ENCODE assay signal across 1 cellular context in the genomic region with DNA sequence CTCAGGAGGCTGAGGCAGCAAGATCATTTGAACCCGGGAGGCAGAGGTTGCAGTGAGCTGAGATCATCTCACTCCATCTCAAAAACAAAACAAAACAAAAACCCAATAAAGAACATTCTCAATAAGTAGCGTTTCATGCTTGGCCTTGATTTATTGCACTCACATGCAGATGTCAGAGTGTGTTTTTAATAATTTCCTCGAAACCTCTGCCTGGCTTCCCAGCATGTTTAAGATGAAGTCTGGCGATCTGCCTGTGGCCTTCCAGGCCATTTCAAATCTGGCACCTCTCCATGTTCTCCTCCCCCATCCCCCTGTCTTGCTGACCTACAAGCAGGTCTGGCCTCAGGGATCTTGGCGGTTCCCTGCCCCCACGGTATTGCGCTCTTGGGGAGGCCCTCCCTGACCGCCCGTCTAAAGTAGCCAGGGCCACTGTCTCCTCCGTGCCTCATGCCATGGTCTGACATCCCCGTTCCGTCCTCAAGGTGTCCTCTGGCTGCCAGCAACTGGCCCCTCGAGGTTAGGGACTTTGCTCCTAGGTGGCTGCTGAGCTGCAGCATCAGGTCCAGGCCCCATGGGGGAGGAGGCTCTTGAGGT.
TF ChIP-seq lines count a peak whose summit lies in the region.

No MANE protein-coding gene starts in this region.

TF ChIP-seq in GM23338, 12 proteins besides CTCF, POLR2A, EP300 and RAD21:
- TF ChIP-seq, protein P1, sequence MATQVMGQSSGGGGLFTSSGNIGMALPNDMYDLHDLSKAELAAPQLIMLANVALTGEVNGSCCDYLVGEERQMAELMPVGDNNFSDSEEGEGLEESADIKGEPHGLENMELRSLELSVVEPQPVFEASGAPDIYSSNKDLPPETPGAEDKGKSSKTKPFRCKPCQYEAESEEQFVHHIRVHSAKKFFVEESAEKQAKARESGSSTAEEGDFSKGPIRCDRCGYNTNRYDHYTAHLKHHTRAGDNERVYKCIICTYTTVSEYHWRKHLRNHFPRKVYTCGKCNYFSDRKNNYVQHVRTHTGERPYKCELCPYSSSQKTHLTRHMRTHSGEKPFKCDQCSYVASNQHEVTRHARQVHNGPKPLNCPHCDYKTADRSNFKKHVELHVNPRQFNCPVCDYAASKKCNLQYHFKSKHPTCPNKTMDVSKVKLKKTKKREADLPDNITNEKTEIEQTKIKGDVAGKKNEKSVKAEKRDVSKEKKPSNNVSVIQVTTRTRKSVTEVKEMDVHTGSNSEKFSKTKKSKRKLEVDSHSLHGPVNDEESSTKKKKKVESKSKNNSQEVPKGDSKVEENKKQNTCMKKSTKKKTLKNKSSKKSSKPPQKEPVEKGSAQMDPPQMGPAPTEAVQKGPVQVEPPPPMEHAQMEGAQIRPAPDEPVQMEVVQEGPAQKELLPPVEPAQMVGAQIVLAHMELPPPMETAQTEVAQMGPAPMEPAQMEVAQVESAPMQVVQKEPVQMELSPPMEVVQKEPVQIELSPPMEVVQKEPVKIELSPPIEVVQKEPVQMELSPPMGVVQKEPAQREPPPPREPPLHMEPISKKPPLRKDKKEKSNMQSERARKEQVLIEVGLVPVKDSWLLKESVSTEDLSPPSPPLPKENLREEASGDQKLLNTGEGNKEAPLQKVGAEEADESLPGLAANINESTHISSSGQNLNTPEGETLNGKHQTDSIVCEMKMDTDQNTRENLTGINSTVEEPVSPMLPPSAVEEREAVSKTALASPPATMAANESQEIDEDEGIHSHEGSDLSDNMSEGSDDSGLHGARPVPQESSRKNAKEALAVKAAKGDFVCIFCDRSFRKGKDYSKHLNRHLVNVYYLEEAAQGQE (IDR thresholded peaks at IDR 0.05; ENCODE audit: unreplicated experiment) = no peak
- TF ChIP-seq ZNF114 (CRISPR knock-in tag; IDR thresholded peaks at IDR 0.05) = no peak
- TF ChIP-seq EZH2 (IDR thresholded peaks at IDR 0.05; ENCODE audit: low read depth, unreplicated experiment) = no peak
- TF ChIP-seq EZH2phosphoT487 (IDR thresholded peaks at IDR 0.05; ENCODE audit: unreplicated experiment) = no peak
- TF ChIP-seq ETS1 (IDR thresholded peaks at IDR 0.05) = no peak
- TF ChIP-seq NANOG (IDR thresholded peaks at IDR 0.05; ENCODE audit: borderline replicate concordance) = no peak
- TF ChIP-seq POLR2AphosphoS5 (IDR thresholded peaks at IDR 0.05; ENCODE audit: low read depth) = no peak
- TF ChIP-seq CREB1 (CRISPR knock-in tag; IDR thresholded peaks at IDR 0.05; ENCODE audit: low read depth) = no peak
- TF ChIP-seq ZNF462 (CRISPR knock-in tag; IDR thresholded peaks at IDR 0.05) = no peak
- TF ChIP-seq JUNB (IDR thresholded peaks at IDR 0.05; ENCODE audit: unreplicated experiment) = no peak
TF ChIP-seq in GM23338: peak in this region for 0.
